8 cellular contexts compared by ENCODE assay signal in genomic region chr5:134527961-134528424, GRCh38. TPM values are rescaled to one million over a fixed set of nuclear protein-coding genes. Genes with fewer than 3 reads are reported as not detected.
DNase-seq lines count a peak whose midpoint lies in the region; ATAC-seq and TF ChIP-seq lines count a peak whose summit lies in the region.

No MANE protein-coding gene starts in this region.

- H3K27me3 ChIP-seq in DOHH2 (ENCODE audit: control insufficient read depth, low read length) = no peaks in the 10 kb centered on the region
- H3K27me3 ChIP-seq in SJCRH30 = peaks cover 23% of the 10 kb centered on the region; the same call in 1 of the 2 replicates
- H3K27me3 ChIP-seq in fibroblast of lung (ENCODE audit: control insufficient read depth, insufficient read depth, low read length) = no peaks in the 10 kb centered on the region
- H3K27me3 ChIP-seq in prostate gland (replicated peaks; ENCODE audit: insufficient read depth) = no peaks in the 10 kb centered on the region

- TF ChIP-seq POLR2A in prostate gland (IDR thresholded peaks at IDR 0.05) = no peak

- peak overlapping the region; percentile 93 for H3K4me3 ChIP-seq in DOHH2 (ENCODE audit: low read length)
- H3K4me3 ChIP-seq in SJCRH30 = peak overlapping the region; percentile 58
- peak overlapping the region; percentile 51 to 94 (median 74) for H3K4me3 ChIP-seq in fibroblast of lung (replicated peaks in 1 of 4; ENCODE audit: control extremely low read depth in 1 of 4, insufficient read depth in 1 of 4, low read depth in 3 of 4, low read length in 4 of 4)
- peak overlapping the region; percentile 88 to 93 for H3K4me3 ChIP-seq in prostate gland

- 11% methylated on average over 14 of the region's 14 CpGs for WGBS in prostate gland

- peaks cover 8% of the 10 kb centered on the region for H3F3A ChIP-seq in DOHH2 (ENCODE audit: control insufficient read depth, insufficient read depth)

- no peaks in the 10 kb centered on the region for H3K9me2 ChIP-seq in DOHH2 (replicated peaks; ENCODE audit: control insufficient read depth, low read length)

- H3K27ac ChIP-seq in DOHH2 (ENCODE audit: low read depth, low read length) (no peak overlapping the region), SJCRH30 (no peak overlapping the region), fibroblast of lung (ENCODE audit: insufficient read depth, low read length) (peak overlapping the region; percentile 68), prostate gland (peak overlapping the region; percentile 98 to 99)

- H4K20me1 ChIP-seq in DOHH2 (ENCODE audit: control insufficient read depth, insufficient read depth, low read depth, low read length) (no peaks in the 10 kb centered on the region; the same call in 1 of the 2 replicates), fibroblast of lung (ENCODE audit: control insufficient read depth, extremely low read depth, insufficient read depth, low read length) (no peaks in the 10 kb centered on the region)

- H3K79me2 ChIP-seq in DOHH2 (ENCODE audit: control insufficient read depth, low read length) (peaks cover 64% of the 10 kb centered on the region), fibroblast of lung (ENCODE audit: control insufficient read depth, insufficient read depth, low read length) (peaks cover 56% of the 10 kb centered on the region)

- H3K4me2 ChIP-seq in DOHH2 (ENCODE audit: low read length) = peak overlapping the region; percentile 79
- peak overlapping the region; percentile 91 for H3K4me2 ChIP-seq in fibroblast of lung (ENCODE audit: extremely low read depth, insufficient read depth, low read length)

- H3K9me3 ChIP-seq in DOHH2 (ENCODE audit: control insufficient read depth, insufficient read depth, low read length) = no peaks in the 10 kb centered on the region
- no peaks in the 10 kb centered on the region for H3K9me3 ChIP-seq in SJCRH30 (replicated peaks)
- H3K9me3 ChIP-seq in fibroblast of lung (ENCODE audit: control insufficient read depth, insufficient read depth, low read depth, low read length) = no peaks in the 10 kb centered on the region
- no peaks in the 10 kb centered on the region for H3K9me3 ChIP-seq in prostate gland

- intact Hi-C loops in prostate gland (cut with DNase I) = loop anchor here (2.0 to 10.0 kb wide), 3 partner anchors 49 to 303 kb away; partner anchors contain the start of genes PPP2CA and UBE2B

- H3K36me3 ChIP-seq in DOHH2 (ENCODE audit: control insufficient read depth, low read length) (peaks cover 4% of the 10 kb centered on the region), SJCRH30 (no peaks in the 10 kb centered on the region), fibroblast of lung (ENCODE audit: control insufficient read depth, insufficient read depth, low read length) (no peaks in the 10 kb centered on the region), prostate gland (no peaks in the 10 kb centered on the region)

- H2AFZ ChIP-seq in fibroblast of lung (ENCODE audit: low read length) = no peak overlapping the region

- DNase-seq in SJCRH30 (no peak), fibroblast of lung (ENCODE audit: low read depth in 2 of 2) (no peak), prostate gland (ENCODE audit: low spot score) (no peak), midbrain (lab: John Stamatoyannopoulos, UW) (no peak), activated gamma-delta T cell (lab: John Stamatoyannopoulos, UW) (no peak), NCI-H510A treated with DMSO at 0.1 percent for 48 hours (lab: John Stamatoyannopoulos, UW) (no peak)

- H3K9ac ChIP-seq in fibroblast of lung (ENCODE audit: insufficient read depth, low read length) = peak overlapping the region; percentile 43

- H3K4me1 ChIP-seq in DOHH2 (ENCODE audit: control insufficient read depth, low read length) = peaks cover 13% of the 10 kb centered on the region
- peaks cover 3% of the 10 kb centered on the region; the same call in 1 of the 2 replicates for H3K4me1 ChIP-seq in SJCRH30
- H3K4me1 ChIP-seq in fibroblast of lung (ENCODE audit: control insufficient read depth, extremely low read depth, insufficient read depth, low read length) = peaks cover 27% of the 10 kb centered on the region
- H3K4me1 ChIP-seq in prostate gland (replicated peaks) = peaks cover 4% of the 10 kb centered on the region

- no peak for ATAC-seq in GM21737 (IDR thresholded peaks at IDR 0.05; ENCODE audit: unreplicated experiment)

- TF ChIP-seq CTCF in DOHH2 (IDR thresholded peaks at IDR 0.05; ENCODE audit: low read depth, low read length, poor library complexity, severe bottlenecking) (no peak), fibroblast of lung (conservative IDR thresholded peaks at IDR 0.05 in 1 of 2, IDR thresholded peaks at IDR 0.05 in 1 of 2; ENCODE audit: low read depth in 1 of 2, low read length in 2 of 2) (no peak), prostate gland (IDR thresholded peaks at IDR 0.05) (no peak)

RNA-seq across cellular contexts. Expression of gene JADE2, which starts 2.5 kb away (rescaled TPM):
- 0.71 and 1.6 TPM in 2 replicates for total RNA-seq in SJCRH30 (2014; rRNA removed; shearing (Covaris generic))
- total RNA-seq in fibroblast of lung (23.6 and 45.9 TPM in 2 replicates), prostate gland (10 to 100 TPM; 63.4 to 87.1 TPM)
- polyA plus RNA-seq in fibroblast of lung = 10.0 and 20.2 TPM in 2 replicates
- 11.7 and 22.0 TPM in 2 replicates for polyA plus RNA-seq in fibroblast of lung (2012)
- polyA minus RNA-seq in fibroblast of lung (ENCODE audit: low replicate concordance) = 24.2 and 55.5 TPM in 2 replicates

Comparison
In these comparisons a context has a peak if more than half of its experiments do, and no peak if none do; other contexts are left out.
1. H3K27ac ChIP-seq: peak in fibroblast of lung (single experiment) and prostate gland (2 of 2); none in DOHH2 (single experiment) and SJCRH30 (single experiment).
2. Peak in every context shown above with its lines, with median percentiles within 50 percentile points of each other: H3K4me3 ChIP-seq.